18 cellular contexts compared by ENCODE assay signal in the genomic region with DNA sequence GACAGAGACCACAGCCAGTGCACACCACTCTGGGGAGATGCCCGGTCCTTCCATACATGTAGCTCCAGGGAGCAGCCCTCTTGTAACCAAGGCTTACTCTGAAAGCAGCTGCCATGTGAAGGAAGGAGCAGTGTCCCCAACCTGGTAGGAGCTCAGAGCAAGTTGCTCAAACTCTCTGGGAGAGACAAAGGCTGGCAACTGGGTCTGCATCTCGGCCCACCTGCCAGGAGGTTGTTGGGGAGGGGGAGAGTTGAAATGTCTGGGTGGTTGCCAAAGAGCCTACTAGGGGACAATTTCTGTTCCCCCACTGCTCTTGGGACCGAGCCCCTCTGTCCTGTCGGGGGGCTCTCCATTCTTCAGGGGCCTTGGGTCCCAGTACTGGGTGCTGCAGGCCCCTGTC.
DNase-seq lines count a peak whose midpoint lies in the region; ATAC-seq and TF ChIP-seq lines count a peak whose summit lies in the region.
"Had no signal": no experiment of that assay in that cellular context is flagged by ENCODE, and none has a peak within 500 bp of the region (broad histone marks: within the 10 kb centered on the region; RNA-seq: fewer than 3 reads in every experiment).

No MANE protein-coding gene starts in this region.

- TF ChIP-seq CTCF in vagina (IDR thresholded peaks at IDR 0.05): no peak

- peak; percentile 11 for DNase-seq in D341Med (ENCODE audit: low spot score)
- DNase-seq in ecto neural progenitor cell (ENCODE audit: low spot score): peak; percentile 26
- DNase-seq in neuronal stem cell (ENCODE audit: low spot score): no peak
- peak; percentile 72 to 76 for DNase-seq in vagina (ENCODE audit: extremely low spot score in 2 of 2)
- DNase-seq in NCI-H524 treated with DMSO at 0.1 percent for 48 hours (lab: John Stamatoyannopoulos, UW): no peak
- DNase-seq: Calu3; CD8-positive, alpha-beta T cell; DMS 273 treated with DMSO at 0.1 percent for 48 hours; DMS53; DND-41; EL; GM23248; HFFc6 had no signal

- H3K9ac ChIP-seq in neuronal stem cell (ENCODE audit: low read depth, low read length, poor library complexity): no peak overlapping the region
- H3K9ac ChIP-seq: BLaER1 treated with 17β-estradiol and CSF1 and Interleukin-3, amounts not matched to agents 10 nM and 100 nM; GM23248 had no signal

- TF ChIP-seq POLR2A in vagina (IDR thresholded peaks at IDR 0.05): no peak

- no peaks in the 10 kb centered on the region for H3K79me1 ChIP-seq in neuronal stem cell (ENCODE audit: low read depth, low read length)

- intact Hi-C loops in vagina (cut with DNase I): no loop called here

- no peak overlapping the region for H3K4ac ChIP-seq in neuronal stem cell (ENCODE audit: low read length)

- ATAC-seq in HG02798 (IDR thresholded peaks at IDR 0.05; ENCODE audit: poor library complexity, unreplicated experiment): no peak
- ATAC-seq: CD8-positive, alpha-beta T cell; GM12878; HCT116; HepG2 had no signal

- no peak overlapping the region for H2BK15ac ChIP-seq in neuronal stem cell (ENCODE audit: low read length)

- WGBS in neuronal stem cell (ENCODE audit: extremely low coverage in 2 of 2, insufficient read length in 2 of 2, insufficient replicate concordance in 1 of 2), 2 donors: no CpG with 5 or more reads among the region's 4 CpGs

- H3K4me3 ChIP-seq in neuronal stem cell (ENCODE audit: low read length in 2 of 2) (no peak overlapping the region), vagina (no peak overlapping the region)
- H3K4me3 ChIP-seq: BLaER1 treated with 17β-estradiol and CSF1 and Interleukin-3, amounts not matched to agents 10 nM and 100 nM; GM12878; GM23248 had no signal

- peak overlapping the region; percentile 60 for H3K18ac ChIP-seq in neuronal stem cell (ENCODE audit: low read length)

- H3K14ac ChIP-seq in neuronal stem cell (ENCODE audit: low read length): peak overlapping the region; percentile 42

- H3K27me3 ChIP-seq in neuronal stem cell (ENCODE audit: control insufficient read depth in 3 of 3, insufficient read depth in 3 of 3, low read depth in 1 of 3, low read length in 3 of 3): no peaks in the 10 kb centered on the region
- H3K27me3 ChIP-seq in vagina: no peaks in the 10 kb centered on the region

- no peak overlapping the region for H2BK5ac ChIP-seq in neuronal stem cell (ENCODE audit: low read length)

- no peak overlapping the region for H4K8ac ChIP-seq in neuronal stem cell (ENCODE audit: low read depth, low read length)

- no peak overlapping the region for H2AFZ ChIP-seq in neuronal stem cell (ENCODE audit: low read length)
- H2AFZ ChIP-seq: GM23248 had no signal

- H2AK5ac ChIP-seq in neuronal stem cell (ENCODE audit: low read depth, low read length): no peak overlapping the region

- H2BK120ac ChIP-seq in neuronal stem cell (ENCODE audit: low read depth, low read length): no peak overlapping the region

- no peak overlapping the region for H4K91ac ChIP-seq in neuronal stem cell (ENCODE audit: low read depth, low read length, poor library complexity)

- H3K27ac ChIP-seq in neuronal stem cell (replicated peaks; ENCODE audit: low read length): no peak overlapping the region
- no peak overlapping the region for H3K27ac ChIP-seq in vagina
- H3K27ac ChIP-seq: BLaER1 treated with 17β-estradiol and CSF1 and Interleukin-3, amounts not matched to agents 10 nM and 100 nM; GM23248 had no signal

- no peak overlapping the region for H2BK12ac ChIP-seq in neuronal stem cell (ENCODE audit: low read length)

- H3K23ac ChIP-seq in neuronal stem cell (ENCODE audit: low read depth, low read length, poor library complexity): no peak overlapping the region

- H3K9me3 ChIP-seq in neuronal stem cell (replicated peaks in 1 of 2; ENCODE audit: control insufficient read depth in 2 of 2, insufficient read depth in 1 of 2, low read depth in 1 of 2, low read length in 2 of 2) (no peaks in the 10 kb centered on the region), vagina (no peaks in the 10 kb centered on the region)

- no peak overlapping the region for H3K4me2 ChIP-seq in neuronal stem cell (ENCODE audit: insufficient read depth, low read length, poor library complexity, severe bottlenecking)
- H3K4me2 ChIP-seq: BLaER1 treated with 17β-estradiol and CSF1 and Interleukin-3, amounts not matched to agents 10 nM and 100 nM had no signal

- H3K36me3 ChIP-seq in neuronal stem cell (replicated peaks in 1 of 2; ENCODE audit: control insufficient read depth in 2 of 2, insufficient read depth in 2 of 2, low read length in 2 of 2) (no peaks in the 10 kb centered on the region), vagina (no peaks in the 10 kb centered on the region)
- H3K36me3 ChIP-seq: BLaER1 treated with 17β-estradiol and CSF1 and Interleukin-3, amounts not matched to agents 10 nM and 100 nM had no signal

- H3K4me1 ChIP-seq in neuronal stem cell (ENCODE audit: control insufficient read depth in 2 of 2, insufficient read depth in 1 of 2, low read depth in 1 of 2, low read length in 2 of 2) (no peaks in the 10 kb centered on the region), vagina (no peaks in the 10 kb centered on the region)
- H3K4me1 ChIP-seq: BLaER1 treated with 17β-estradiol and CSF1 and Interleukin-3, amounts not matched to agents 10 nM and 100 nM had no signal

Comparison
In these comparisons a context has a peak if more than half of its experiments do, and no peak if none do; other contexts are left out.
1. DNase-seq: peak in D341Med (single experiment), ecto neural progenitor cell (single experiment) and vagina (2 of 2); none in neuronal stem cell (single experiment) and NCI-H524 treated with DMSO at 0.1 percent for 48 hours (single experiment).